Comparison of ENCODE assay signal across 1 cellular context in genomic region chr2:172095146-172095904, GRCh38.
A peak's percentile ranks its signal among the peaks of the same experiment; 100 is the strongest.
TF ChIP-seq lines count a peak whose summit lies in the region.

No MANE protein-coding gene starts in this region.

TF ChIP-seq in GM12878, 131 proteins besides CTCF, POLR2A, EP300 and RAD21 (continued from another document):
- TF ChIP-seq EED (IDR thresholded peaks at IDR 0.05; ENCODE audit: low read depth) (0 out of 2 replicates have a peak, but pooled peaks have one; percentile 7), PAX8 (IDR thresholded peaks at IDR 0.05) (no peak), BACH1 (IDR thresholded peaks at IDR 0.05; ENCODE audit: borderline replicate concordance) (no peak), FOXK2 (IDR thresholded peaks at IDR 0.05) (no peak), STAT1 (conservative IDR thresholded peaks at IDR 0.05) (no peak), BCL3 (IDR thresholded peaks at IDR 0.05; ENCODE audit: borderline replicate concordance, insufficient read depth, low read depth, low read length, poor library complexity, severe bottlenecking) (no peak), FOXM1 (IDR thresholded peaks at IDR 0.05; ENCODE audit: low read depth, low read length) (no peak), FOS (IDR thresholded peaks at IDR 0.05; ENCODE audit: borderline replicate concordance, extremely low read depth, insufficient read length) (no peak), MYB (IDR thresholded peaks at IDR 0.05; ENCODE audit: borderline replicate concordance, low read depth, low read length) (no peak), SUZ12 (IDR thresholded peaks at IDR 0.05; ENCODE audit: unreplicated experiment) (peak; percentile 27), KDM1A (IDR thresholded peaks at IDR 0.05; ENCODE audit: borderline replicate concordance) (no peak), E4F1 (IDR thresholded peaks at IDR 0.05; ENCODE audit: borderline replicate concordance, partially characterized antibody) (no peak), TBL1XR1 (IDR thresholded peaks at IDR 0.05; ENCODE audit: low read depth, low read length) (no peak), RELB (IDR thresholded peaks at IDR 0.05; ENCODE audit: low read depth) (no peak)
